8 cellular contexts compared by ENCODE assay signal in genomic region chr14:75334191-75335051, GRCh38. TPM values are rescaled to one million over a fixed set of nuclear protein-coding genes. Genes with fewer than 3 reads are reported as not detected.
A peak's percentile ranks its signal among the peaks of the same experiment; 100 is the strongest.
DNase-seq lines count a peak whose midpoint lies in the region; ATAC-seq and TF ChIP-seq lines count a peak whose summit lies in the region.

No MANE protein-coding gene starts in this region.

- peak overlapping the region; percentile 96 for H3K27ac Mint-ChIP-seq in effector memory CD8-positive, alpha-beta T cell
- H3K27ac Mint-ChIP-seq in osteocyte (ENCODE audit: unreplicated experiment) = no peak overlapping the region

- H3K9me3 Mint-ChIP-seq in effector memory CD8-positive, alpha-beta T cell = no peaks in the 10 kb centered on the region
- no peaks in the 10 kb centered on the region for H3K9me3 Mint-ChIP-seq in osteocyte (ENCODE audit: unreplicated experiment)

- POLR2A ChIA-PET in HEK293T (lab: Yijun Ruan, JAX) = no interaction called here

- H3K4me3 Mint-ChIP-seq in effector memory CD8-positive, alpha-beta T cell = peak overlapping the region; percentile 84
- no peak overlapping the region for H3K4me3 Mint-ChIP-seq in osteocyte (ENCODE audit: unreplicated experiment)

- intact Hi-C loops in sciatic nerve (cut with DNase I) = no loop called here

- ATAC-seq in GM21786 (IDR thresholded peaks at IDR 0.05; ENCODE audit: unreplicated experiment) (peak; percentile 57), sciatic nerve (peak; percentile 63), omental fat pad (ENCODE audit: low FRiP score) (no peak)
- ATAC-seq in effector memory CD8-positive, alpha-beta T cell (replicated peaks) = peak; percentile 94

- H3K27me3 Mint-ChIP-seq in effector memory CD8-positive, alpha-beta T cell = peaks cover 8 to 15% of the 10 kb centered on the region in 2 donors
- peaks cover 36% of the 10 kb centered on the region for H3K27me3 Mint-ChIP-seq in osteocyte (ENCODE audit: unreplicated experiment)

- peak; percentile 54 for DNase-seq in activated CD4-positive, alpha-beta T cell treated with anti-CD3 and anti-CD28 coated beads, Interleukin-2, amount 50 U/mL, for 1 hour
- DNase-seq in effector memory CD8-positive, alpha-beta T cell = peak; percentile 52 to 58 (median 56)
- peak; percentile 75 for DNase-seq in sciatic nerve (ENCODE audit: low spot score)
- DNase-seq in HEK293T (ENCODE audit: extremely low spot score) = no peak
- DNase-seq in osteocyte (ENCODE audit: extremely low spot score, unreplicated experiment) = no peak
- no peak for DNase-seq in OCI-M2 (lab: John Stamatoyannopoulos, UW; ENCODE audit: unreplicated experiment)
- no peak for DNase-seq in omental fat pad (ENCODE audit: low spot score)

- H3K4me1 Mint-ChIP-seq in effector memory CD8-positive, alpha-beta T cell (ENCODE audit: low read depth in 2 of 2) = peaks cover 13 to 20% of the 10 kb centered on the region in 2 donors
- H3K4me1 Mint-ChIP-seq in osteocyte (ENCODE audit: unreplicated experiment) = no peaks in the 10 kb centered on the region

- H3K36me3 Mint-ChIP-seq in effector memory CD8-positive, alpha-beta T cell (ENCODE audit: insufficient read depth) = peaks cover 4% of the 10 kb centered on the region
- H3K36me3 Mint-ChIP-seq in osteocyte (ENCODE audit: unreplicated experiment) = no peaks in the 10 kb centered on the region

- TF ChIP-seq CTCF in osteocyte (IDR thresholded peaks at IDR 0.05) (no peak), omental fat pad (IDR thresholded peaks at IDR 0.05) (no peak)

- CTCF ChIA-PET in HEK293T (lab: Yijun Ruan, JAX) = no interaction called here

TF ChIP-seq in HEK293T, 16 proteins besides CTCF, POLR2A, EP300 and RAD21:
- TF ChIP-seq LEF1 (IDR thresholded peaks at IDR 0.05; ENCODE audit: borderline replicate concordance) (no peak), L3MBTL2 (conservative IDR thresholded peaks at IDR 0.05) (no peak), HDGF (IDR thresholded peaks at IDR 0.05; ENCODE audit: borderline replicate concordance) (no peak), TARDBP (IDR thresholded peaks at IDR 0.05) (no peak), FOXA1 (IDR thresholded peaks at IDR 0.05) (no peak), PKNOX1 (IDR thresholded peaks at IDR 0.05) (no peak), FOXK2 (IDR thresholded peaks at IDR 0.05) (no peak), BHLHE40 (IDR thresholded peaks at IDR 0.05; ENCODE audit: borderline replicate concordance) (no peak)

RNA-seq across cellular contexts. Expression of gene FOS, which starts 55.8 kb away (rescaled TPM):
- total RNA-seq in sciatic nerve (209 TPM), osteocyte (438 and 598 TPM in 2 replicates), omental fat pad (1,000 to 10,000 TPM in 3 of 4 donors, 100 to 1,000 TPM in 1; 935 to 2,479 (median 2,174) TPM)

Comparison
In these comparisons a context has a peak if more than half of its experiments do, and no peak if none do; other contexts are left out.
1. DNase-seq: peak in activated CD4-positive, alpha-beta T cell treated with anti-CD3 and anti-CD28 coated beads, Interleukin-2, amount 50 U/mL, for 1 hour (single experiment), effector memory CD8-positive, alpha-beta T cell (3 of 3) and sciatic nerve (single experiment); none in HEK293T (single experiment), osteocyte (single experiment), OCI-M2 (single experiment) and omental fat pad (single experiment).